Comparison of ENCODE assay signal across 1 cellular context in the genomic region with DNA sequence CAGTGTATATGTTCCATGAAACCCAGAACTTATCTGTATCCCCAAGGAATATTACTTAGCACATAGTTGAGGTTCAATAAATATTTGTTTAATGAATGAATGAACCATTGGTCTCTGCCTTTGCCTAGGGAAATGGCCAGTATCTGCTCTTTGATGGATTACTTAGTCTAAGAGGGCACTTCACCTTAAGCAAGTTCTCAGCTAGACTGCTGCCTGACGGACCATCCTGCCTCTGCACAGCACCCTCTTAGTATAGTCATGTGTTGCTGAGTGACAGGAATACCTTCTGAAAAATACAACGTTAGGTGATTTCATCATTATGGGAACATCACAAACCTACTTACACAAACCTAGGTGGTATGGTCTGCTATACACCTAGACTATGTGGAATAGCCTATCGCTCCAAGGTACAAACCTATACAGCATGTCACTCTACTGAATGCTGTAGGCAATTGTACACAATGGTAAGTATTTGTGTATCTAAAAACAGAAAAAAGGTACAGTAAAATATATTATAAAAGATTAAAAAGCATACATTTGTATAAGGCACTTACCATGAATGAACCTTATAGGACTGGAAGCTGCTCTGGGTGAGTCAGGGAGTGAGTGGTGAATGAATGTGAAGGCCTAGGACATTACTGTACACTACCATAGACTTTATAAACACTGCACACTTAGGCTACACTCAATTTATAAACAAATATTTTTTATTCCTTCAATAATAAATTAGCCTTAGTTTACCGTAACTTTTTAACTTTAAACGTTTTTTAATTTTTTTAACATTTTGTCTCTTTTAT.
TF ChIP-seq lines count a peak whose summit lies in the region.

No MANE protein-coding gene starts in this region.

TF ChIP-seq in endothelial cell of umbilical vein, 7 proteins besides CTCF, POLR2A, EP300 and RAD21 (continued from another document):
- TF ChIP-seq, protein P1, sequence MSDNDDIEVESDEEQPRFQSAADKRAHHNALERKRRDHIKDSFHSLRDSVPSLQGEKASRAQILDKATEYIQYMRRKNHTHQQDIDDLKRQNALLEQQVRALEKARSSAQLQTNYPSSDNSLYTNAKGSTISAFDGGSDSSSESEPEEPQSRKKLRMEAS (IDR thresholded peaks at IDR 0.05; ENCODE audit: insufficient read depth, insufficient read length) = no peak
- no peak for TF ChIP-seq POLR2AphosphoS5 (IDR thresholded peaks at IDR 0.05; ENCODE audit: insufficient read depth, low read depth, low read length)
TF ChIP-seq in endothelial cell of umbilical vein: peak in this region for 0.
